ENCODE assay signal across 1 cellular context in genomic region chr5:10351199-10351881, GRCh38.
TF ChIP-seq lines count a peak whose summit lies in the region.

No MANE protein-coding gene starts in this region.

TF ChIP-seq in WTC11, 78 proteins besides CTCF, POLR2A, EP300 and RAD21 (continued from another document):
- TF ChIP-seq AR (CRISPR knock-in tag; IDR thresholded peaks at IDR 0.05): no peak
- no peak for TF ChIP-seq TEAD1 (CRISPR knock-in tag; IDR thresholded peaks at IDR 0.05)
- TF ChIP-seq GRHL2 (CRISPR knock-in tag; IDR thresholded peaks at IDR 0.05; ENCODE audit: insufficient replicate concordance, severe bottlenecking): no peak
- TF ChIP-seq CREM (CRISPR knock-in tag; IDR thresholded peaks at IDR 0.05): no peak
- TF ChIP-seq, protein P1, sequence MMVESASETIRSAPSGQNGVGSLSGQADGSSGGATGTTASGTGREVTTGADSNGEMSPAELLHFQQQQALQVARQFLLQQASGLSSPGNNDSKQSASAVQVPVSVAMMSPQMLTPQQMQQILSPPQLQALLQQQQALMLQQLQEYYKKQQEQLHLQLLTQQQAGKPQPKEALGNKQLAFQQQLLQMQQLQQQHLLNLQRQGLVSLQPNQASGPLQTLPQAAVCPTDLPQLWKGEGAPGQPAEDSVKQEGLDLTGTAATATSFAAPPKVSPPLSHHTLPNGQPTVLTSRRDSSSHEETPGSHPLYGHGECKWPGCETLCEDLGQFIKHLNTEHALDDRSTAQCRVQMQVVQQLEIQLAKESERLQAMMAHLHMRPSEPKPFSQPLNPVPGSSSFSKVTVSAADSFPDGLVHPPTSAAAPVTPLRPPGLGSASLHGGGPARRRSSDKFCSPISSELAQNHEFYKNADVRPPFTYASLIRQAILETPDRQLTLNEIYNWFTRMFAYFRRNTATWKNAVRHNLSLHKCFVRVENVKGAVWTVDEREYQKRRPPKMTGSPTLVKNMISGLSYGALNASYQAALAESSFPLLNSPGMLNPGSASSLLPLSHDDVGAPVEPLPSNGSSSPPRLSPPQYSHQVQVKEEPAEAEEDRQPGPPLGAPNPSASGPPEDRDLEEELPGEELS (CRISPR knock-in tag; IDR thresholded peaks at IDR 0.05): no peak
- no peak for TF ChIP-seq ZNF396 (CRISPR knock-in tag; IDR thresholded peaks at IDR 0.05; ENCODE audit: borderline replicate concordance)
- no peak for TF ChIP-seq NFATC4 (CRISPR knock-in tag; IDR thresholded peaks at IDR 0.05)
- TF ChIP-seq TCF7 (CRISPR knock-in tag; IDR thresholded peaks at IDR 0.05; ENCODE audit: low read depth): no peak
